In genomic region chr6:25311251-25311910, GRCh38 we compare ENCODE assay signal across 11 cellular contexts. TPM values are rescaled to one million over a fixed set of nuclear protein-coding genes. Genes with fewer than 3 reads are reported as not detected.
DNase-seq lines count a peak whose midpoint lies in the region; ATAC-seq and TF ChIP-seq lines count a peak whose summit lies in the region.
"Had no signal": no experiment of that assay in that cellular context is flagged by ENCODE, and none has a peak within 500 bp of the region (broad histone marks: within the 10 kb centered on the region; RNA-seq: fewer than 3 reads in every experiment).

No MANE protein-coding gene starts in this region.

- H3K4me3 Mint-ChIP-seq in endodermal cell (peak overlapping the region; percentile 8), WTC11 (no peak overlapping the region)

- POLR2A ChIA-PET in WTC11 (lab: Charles Lee) = no interaction called here

- H3K9me3 Mint-ChIP-seq in endodermal cell = no peaks in the 10 kb centered on the region
- H3K9me3 Mint-ChIP-seq in WTC11 = no peaks in the 10 kb centered on the region

- no peaks in the 10 kb centered on the region for H3K36me3 Mint-ChIP-seq in endodermal cell (ENCODE audit: low read depth)
- no peaks in the 10 kb centered on the region for H3K36me3 Mint-ChIP-seq in WTC11

- H3K4me3 ChIP-seq in endodermal cell (ENCODE audit: low read length) (peak overlapping the region; percentile 22), muscle layer of duodenum (ENCODE audit: low read depth in 1 of 2, low read length in 2 of 2) (no peak overlapping the region)

- H3K27ac Mint-ChIP-seq in endodermal cell (no peak overlapping the region), WTC11 (no peak overlapping the region)

- 60 to 73% methylated on average over 1 of the region's 2 CpGs for WGBS in endodermal cell (ENCODE audit: insufficient coverage in 1 of 2, insufficient read length in 1 of 2), 2 experiments

- peak; percentile 50 for DNase-seq in Caki2 (ENCODE audit: low read depth)
- DNase-seq in LoVo (ENCODE audit: low spot score) = peak; percentile 75
- peak; percentile 63 for DNase-seq in endodermal cell
- DNase-seq in DMS 273 treated with DMSO at 0.1 percent for 48 hours (lab: John Stamatoyannopoulos, UW) = no peak
- no peak for DNase-seq in WTC11 (ENCODE audit: low spot score)
- DNase-seq: activated CD4-positive, alpha-beta T cell treated with anti-CD3 and anti-CD28 coated beads, Interleukin-2, amount 50 U/mL, for 4 hours; anterior cingulate cortex; KG1 had no signal

- H3K4me1 Mint-ChIP-seq in endodermal cell = peaks cover 59% of the 10 kb centered on the region
- peaks cover 60% of the 10 kb centered on the region for H3K4me1 Mint-ChIP-seq in WTC11

- no peaks in the 10 kb centered on the region for H3K9me3 ChIP-seq in endodermal cell (ENCODE audit: control insufficient read depth, low read length)
- H3K9me3 ChIP-seq in muscle layer of duodenum (ENCODE audit: control insufficient read depth in 1 of 2, low read length in 2 of 2) = no peaks in the 10 kb centered on the region

- H3K27ac ChIP-seq in endodermal cell (ENCODE audit: low read depth, low read length) (no peak overlapping the region), muscle layer of duodenum (ENCODE audit: low read length) (peak overlapping the region; percentile 36)

- H3K27me3 ChIP-seq in endodermal cell (ENCODE audit: control insufficient read depth, insufficient read depth, low read length, poor library complexity, severe bottlenecking) (no peaks in the 10 kb centered on the region), muscle layer of duodenum (ENCODE audit: low read depth, low read length) (no peaks in the 10 kb centered on the region)

- H3K27me3 Mint-ChIP-seq in endodermal cell (ENCODE audit: insufficient read depth) (no peaks in the 10 kb centered on the region), WTC11 (ENCODE audit: low read depth) (no peaks in the 10 kb centered on the region)

- no peak overlapping the region for H3K9ac ChIP-seq in endodermal cell (ENCODE audit: extremely low read depth, low read length, poor library complexity, severe bottlenecking)

- H3K36me3 ChIP-seq in endodermal cell (ENCODE audit: control insufficient read depth, insufficient read depth, low read length) = no peaks in the 10 kb centered on the region
- H3K36me3 ChIP-seq in muscle layer of duodenum (ENCODE audit: control insufficient read depth in 1 of 2, insufficient read depth in 2 of 2, low read length in 2 of 2) = peaks cover 0 to 4% of the 10 kb centered on the region in 2 donors

- ATAC-seq in WTC11 = no peak
- ATAC-seq in HG02763 (IDR thresholded peaks at IDR 0.05; ENCODE audit: unreplicated experiment) = no peak
- no peak for ATAC-seq in GM19023 (IDR thresholded peaks at IDR 0.05; ENCODE audit: unreplicated experiment)

- H3K4me1 ChIP-seq in endodermal cell (ENCODE audit: control insufficient read depth, insufficient read depth, low read length) (peaks cover 20% of the 10 kb centered on the region), muscle layer of duodenum (ENCODE audit: control insufficient read depth in 1 of 2, insufficient read depth in 2 of 2, low read length in 2 of 2) (no peaks in the 10 kb centered on the region)

- no peak for TF ChIP-seq CTCF in endodermal cell (conservative IDR thresholded peaks at IDR 0.05)
- TF ChIP-seq CTCF in WTC11 (IDR thresholded peaks at IDR 0.05) = no peak

- in situ Hi-C loops in Caki2 (cut with HindIII; ENCODE audit: low pct_unique_long_range_greater_than_20kb, low sequenced_read_pairs) = no loop called here

- CTCF ChIA-PET in WTC11 (lab: Charles Lee) = interaction anchor here (0.7 to 0.8 kb wide), 2 partner anchors 16 to 178 kb away, joined by 3 read pairs; no protein-coding TSS in a partner anchor

TF ChIP-seq in WTC11, 78 proteins besides CTCF, POLR2A, EP300 and RAD21 (continues in another document):
- TF ChIP-seq ZNF281 (CRISPR knock-in tag; IDR thresholded peaks at IDR 0.05) = no peak
- TF ChIP-seq IRF2 (CRISPR knock-in tag; IDR thresholded peaks at IDR 0.05; ENCODE audit: borderline replicate concordance, low read depth) = no peak
- TF ChIP-seq ZNF121 (CRISPR knock-in tag; IDR thresholded peaks at IDR 0.05) = no peak
- no peak for TF ChIP-seq RELA (CRISPR knock-in tag; IDR thresholded peaks at IDR 0.05; ENCODE audit: borderline replicate concordance)
- TF ChIP-seq TCF7 (CRISPR knock-in tag; IDR thresholded peaks at IDR 0.05; ENCODE audit: low read depth) = no peak
- TF ChIP-seq E2F1 (CRISPR knock-in tag; IDR thresholded peaks at IDR 0.05) = no peak
- TF ChIP-seq ZNF263 (CRISPR knock-in tag; IDR thresholded peaks at IDR 0.05; ENCODE audit: low read depth) = no peak
- no peak for TF ChIP-seq CREB1 (CRISPR knock-in tag; IDR thresholded peaks at IDR 0.05)
- TF ChIP-seq MAX (CRISPR knock-in tag; IDR thresholded peaks at IDR 0.05) = no peak
- no peak for TF ChIP-seq ZNF138 (CRISPR knock-in tag; conservative IDR thresholded peaks at IDR 0.05)
- no peak for TF ChIP-seq ZNF219 (CRISPR knock-in tag; IDR thresholded peaks at IDR 0.05; ENCODE audit: borderline replicate concordance)
- no peak for TF ChIP-seq HMGXB4 (CRISPR knock-in tag; IDR thresholded peaks at IDR 0.05)
- no peak for TF ChIP-seq CBFB (CRISPR knock-in tag; IDR thresholded peaks at IDR 0.05; ENCODE audit: low read depth)
- no peak for TF ChIP-seq ZNF425 (CRISPR knock-in tag; conservative IDR thresholded peaks at IDR 0.05)

RNA-seq across cellular contexts. Expression of gene CARMIL1, which starts 32.2 kb away (rescaled TPM):
- total RNA-seq in Caki2 (2014; rRNA removed; shearing (Covaris generic); ENCODE audit: low replicate concordance) = 16.0 and 36.9 TPM in 2 replicates
- 10 to 100 TPM; 28.7 to 31.6 TPM for total RNA-seq in endodermal cell
- polyA plus RNA-seq in endodermal cell (2013, experiment 1 of 2) = 8.4 TPM
- 8.3 TPM for polyA plus RNA-seq in endodermal cell (2013, experiment 2 of 2)
- total RNA-seq in WTC11 (2021) = 35.1 to 37.6 TPM (median 36.2 TPM) in 3 replicates

Comparison
In these comparisons a context has a peak if more than half of its experiments do, and no peak if none do; other contexts are left out.
1. DNase-seq: peak in Caki2 (single experiment), LoVo (single experiment) and endodermal cell (single experiment); none in DMS 273 treated with DMSO at 0.1 percent for 48 hours (single experiment) and WTC11 (single experiment).